1 cellular context compared by ENCODE assay signal in the genomic region with DNA sequence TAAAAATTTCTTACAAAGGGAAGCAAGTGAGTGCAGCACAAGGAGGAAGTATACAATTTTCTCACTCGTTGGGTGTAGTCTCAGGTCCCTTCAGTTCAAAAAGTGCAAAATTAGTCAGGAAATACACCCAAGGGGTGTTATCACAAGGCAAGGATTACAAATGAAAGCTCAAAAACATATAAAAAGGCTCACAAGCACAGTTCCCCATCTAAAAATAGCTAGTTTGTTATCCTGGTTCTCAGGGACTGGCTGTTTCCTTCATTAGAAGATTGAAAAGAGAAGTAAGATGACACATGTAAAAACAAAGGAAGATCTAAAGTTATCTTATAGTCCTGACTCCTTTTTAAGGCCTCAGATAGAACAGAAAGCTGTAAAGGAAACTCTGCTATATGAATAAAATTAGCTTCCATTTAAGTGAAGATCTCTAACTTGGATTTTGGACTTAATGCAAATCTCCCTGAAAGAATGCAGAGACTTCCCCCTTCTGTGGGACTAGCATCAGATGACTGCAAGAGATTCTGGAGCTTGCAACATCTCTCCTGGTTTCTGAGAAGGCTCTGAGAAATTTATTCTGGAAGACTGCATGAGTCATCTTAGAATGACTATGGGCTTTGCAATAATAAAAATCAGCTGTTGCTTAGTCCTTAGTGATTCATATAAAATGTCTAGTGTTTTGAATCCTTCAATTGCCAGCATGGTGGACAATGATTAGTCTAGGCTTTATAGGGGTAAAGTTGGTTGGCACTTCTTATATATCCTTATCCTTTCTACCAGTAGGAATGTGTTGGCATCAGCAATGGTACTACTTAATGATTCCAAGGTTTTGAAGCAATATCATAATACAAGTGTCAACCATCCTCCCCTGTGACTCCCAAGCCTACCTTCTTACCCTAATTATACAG.
A peak's percentile ranks its signal among the peaks of the same experiment; 100 is the strongest.
TF ChIP-seq lines count a peak whose summit lies in the region.

No MANE protein-coding gene starts in this region.

TF ChIP-seq in GM23338, 12 proteins besides CTCF, POLR2A, EP300 and RAD21 (continued from another document):
- TF ChIP-seq ZNF462 (CRISPR knock-in tag; IDR thresholded peaks at IDR 0.05): peak; percentile 48; the same call in 1 of the 2 replicates
- TF ChIP-seq ZNF114 (CRISPR knock-in tag; IDR thresholded peaks at IDR 0.05): no peak
TF ChIP-seq in GM23338: peak in this region for 1.
